8 cellular contexts compared by ENCODE assay signal in genomic region chr19:45470147-45471081, GRCh38. TPM values are rescaled to one million over a fixed set of nuclear protein-coding genes. Genes with fewer than 3 reads are reported as not detected.
DNase-seq lines count a peak whose midpoint lies in the region; ATAC-seq and TF ChIP-seq lines count a peak whose summit lies in the region.

No MANE protein-coding gene starts in this region.

- peaks cover 0 to 36% (median 30%) of the 10 kb centered on the region in 4 donors for H3K4me1 ChIP-seq in sigmoid colon

- WGBS in sigmoid colon, 2 donors = 63 to 70% methylated on average over 40 of the region's 40 CpGs

- H3K27ac Mint-ChIP-seq in activated CD8-positive, alpha-beta memory T cell treated with anti-CD3 and anti-CD28 coated beads, Interleukin-2, amount 10 ng/mL, durations not matched to agents 7 days and 5 days = peak overlapping the region; percentile 96
- H3K27ac Mint-ChIP-seq in activated CD4-positive, alpha-beta memory T cell treated with anti-CD3 and anti-CD28 coated beads for 36 hours = peak overlapping the region; percentile 84

- H3K27me3 Mint-ChIP-seq in activated CD8-positive, alpha-beta memory T cell treated with anti-CD3 and anti-CD28 coated beads, Interleukin-2, amount 10 ng/mL, durations not matched to agents 7 days and 5 days = peaks cover 24% of the 10 kb centered on the region
- peaks cover 1% of the 10 kb centered on the region for H3K27me3 Mint-ChIP-seq in activated CD4-positive, alpha-beta memory T cell treated with anti-CD3 and anti-CD28 coated beads for 36 hours

- no peak for TF ChIP-seq POLR2A in sigmoid colon (IDR thresholded peaks at IDR 0.05)

- no peaks in the 10 kb centered on the region for H3K9me3 Mint-ChIP-seq in activated CD8-positive, alpha-beta memory T cell treated with anti-CD3 and anti-CD28 coated beads, Interleukin-2, amount 10 ng/mL, durations not matched to agents 7 days and 5 days (ENCODE audit: low read depth)
- no peaks in the 10 kb centered on the region for H3K9me3 Mint-ChIP-seq in activated CD4-positive, alpha-beta memory T cell treated with anti-CD3 and anti-CD28 coated beads for 36 hours

- peak; percentile 11 for ATAC-seq in activated CD8-positive, alpha-beta memory T cell treated with anti-CD3 and anti-CD28 coated beads, Interleukin-2, amount 10 ng/mL, durations not matched to agents 7 days and 5 days
- ATAC-seq in GM18867 (IDR thresholded peaks at IDR 0.05; ENCODE audit: unreplicated experiment) (no peak), GM18873 (IDR thresholded peaks at IDR 0.05; ENCODE audit: low FRiP score, unreplicated experiment) (no peak)

- no peaks in the 10 kb centered on the region for H3K36me3 Mint-ChIP-seq in activated CD8-positive, alpha-beta memory T cell treated with anti-CD3 and anti-CD28 coated beads, Interleukin-2, amount 10 ng/mL, durations not matched to agents 7 days and 5 days
- H3K36me3 Mint-ChIP-seq in activated CD4-positive, alpha-beta memory T cell treated with anti-CD3 and anti-CD28 coated beads for 36 hours = peaks cover 8% of the 10 kb centered on the region

- intact Hi-C loops in activated CD4-positive, alpha-beta memory T cell treated with anti-CD3 and anti-CD28 coated beads for 36 hours (cut with micrococcal nuclease) = no loop called here
- intact Hi-C loops in sigmoid colon (cut with DNase I) = no loop called here

- DNase-seq in activated CD8-positive, alpha-beta memory T cell treated with anti-CD3 and anti-CD28 coated beads, Interleukin-2, amount 10 ng/mL, durations not matched to agents 7 days and 5 days = peak; percentile 72
- no peak for DNase-seq in activated CD8-positive, alpha-beta memory T cell treated with anti-CD3 and anti-CD28 coated beads, Interleukin-2, amount 50 U/mL, for 4 hours
- peak; percentile 55 for DNase-seq in activated CD4-positive, alpha-beta memory T cell treated with anti-CD3 and anti-CD28 coated beads for 36 hours
- peak; percentile 55 for DNase-seq in fibroblast of pulmonary artery (ENCODE audit: low read depth)
- no peak for DNase-seq in sigmoid colon
- DNase-seq in NCI-H146 treated with DMSO at 0.1 percent for 48 hours (lab: John Stamatoyannopoulos, UW; ENCODE audit: unreplicated experiment) = no peak

- H3K27me3 ChIP-seq in sigmoid colon = no peaks in the 10 kb centered on the region

- H3K4me3 Mint-ChIP-seq in activated CD8-positive, alpha-beta memory T cell treated with anti-CD3 and anti-CD28 coated beads, Interleukin-2, amount 10 ng/mL, durations not matched to agents 7 days and 5 days = peak overlapping the region; percentile 86
- H3K4me3 Mint-ChIP-seq in activated CD4-positive, alpha-beta memory T cell treated with anti-CD3 and anti-CD28 coated beads for 36 hours = peak overlapping the region; percentile 87

- peak overlapping the region; percentile 97 for H3K4me3 ChIP-seq in fibroblast of pulmonary artery (replicated peaks; ENCODE audit: low read depth, low read length)
- H3K4me3 ChIP-seq in sigmoid colon = peak overlapping the region; percentile 48 to 76 (median 72)

- H3K4me1 Mint-ChIP-seq in activated CD8-positive, alpha-beta memory T cell treated with anti-CD3 and anti-CD28 coated beads, Interleukin-2, amount 10 ng/mL, durations not matched to agents 7 days and 5 days = peaks cover 32% of the 10 kb centered on the region
- H3K4me1 Mint-ChIP-seq in activated CD4-positive, alpha-beta memory T cell treated with anti-CD3 and anti-CD28 coated beads for 36 hours (ENCODE audit: low read depth) = peaks cover 33% of the 10 kb centered on the region

- no peak for TF ChIP-seq EP300 in sigmoid colon (IDR thresholded peaks at IDR 0.05)

- POLR2A ChIA-PET in activated CD4-positive, alpha-beta memory T cell treated with anti-CD3 and anti-CD28 coated beads for 36 hours (lab: Charles Lee) = interaction anchor here (1.3 to 4.0 kb wide), 5 partner anchors 8 to 172 kb away, joined by 7 to 44 read pairs (median 10); no protein-coding TSS in a partner anchor

- H3K27ac ChIP-seq in sigmoid colon = peak overlapping the region; percentile 94 to 97 (median 96)

- no peaks in the 10 kb centered on the region for H3K9me3 ChIP-seq in sigmoid colon

- H3K36me3 ChIP-seq in sigmoid colon = no peaks in the 10 kb centered on the region

- TF ChIP-seq CTCF in fibroblast of pulmonary artery (IDR thresholded peaks at IDR 0.05; ENCODE audit: low read length, missing control alignments) (no peak), sigmoid colon (IDR thresholded peaks at IDR 0.05) (no peak)

- CTCF ChIA-PET in activated CD8-positive, alpha-beta memory T cell treated with anti-CD3 and anti-CD28 coated beads, Interleukin-2, amount 10 ng/mL, durations not matched to agents 7 days and 5 days (lab: Charles Lee) = interaction anchor here (0.7 to 23.2 kb wide), 14 partner anchors 8 to 222 kb away, joined by 3 to 1113 read pairs (median 6); partner anchors contain the start of genes ERCC1, PPM1N, QPCTL and SNRPD2
- CTCF ChIA-PET in activated CD4-positive, alpha-beta memory T cell treated with anti-CD3 and anti-CD28 coated beads for 36 hours (lab: Charles Lee) = interaction anchor here (0.6 to 5.0 kb wide), 7 partner anchors 8 to 197 kb away, joined by 3 to 89 read pairs (median 21); partner anchors contain the start of gene GIPR

RNA-seq across cellular contexts. Expression of gene FOSB, which starts 2.6 kb away (rescaled TPM):
- total RNA-seq in activated CD8-positive, alpha-beta memory T cell treated with anti-CD3 and anti-CD28 coated beads, Interleukin-2, amount 10 ng/mL, durations not matched to agents 7 days and 5 days = 10 to 100 TPM in 1 of 2 experiments, 1 to 10 TPM in 1; 5.6 to 98.6 TPM
- 1 to 10 TPM; 3.7 to 5.9 TPM for total RNA-seq in activated CD4-positive, alpha-beta memory T cell treated with anti-CD3 and anti-CD28 coated beads for 36 hours
- 10 to 100 TPM in 3 of 4 donors, 1 to 10 TPM in 1; 1.1 to 28.1 (median 23.1) TPM for total RNA-seq in sigmoid colon
- polyA plus RNA-seq in sigmoid colon = 10 to 100 TPM in 1 of 3 donors, 1 to 10 TPM in 2; 3.7 to 11.0 (median 5.4) TPM

RNA-seq across cellular contexts. Expression of gene RTN2, which starts 26.4 kb away (rescaled TPM):
- 1 to 10 TPM; 3.1 to 4.3 TPM for total RNA-seq in activated CD8-positive, alpha-beta memory T cell treated with anti-CD3 and anti-CD28 coated beads, Interleukin-2, amount 10 ng/mL, durations not matched to agents 7 days and 5 days
- 1 to 10 TPM; 1.5 to 2.2 TPM for total RNA-seq in activated CD4-positive, alpha-beta memory T cell treated with anti-CD3 and anti-CD28 coated beads for 36 hours
- total RNA-seq in sigmoid colon = 10 to 100 TPM; 15.0 to 23.5 (median 19.2) TPM
- polyA plus RNA-seq in sigmoid colon = 10 to 100 TPM in 2 of 3 donors, 1 to 10 TPM in 1; 9.5 to 15.0 (median 12.0) TPM

RNA-seq across cellular contexts. Expression of gene PPM1N, which starts 27.8 kb away (rescaled TPM):
- 1 to 10 TPM; 4.3 to 4.5 TPM for total RNA-seq in activated CD8-positive, alpha-beta memory T cell treated with anti-CD3 and anti-CD28 coated beads, Interleukin-2, amount 10 ng/mL, durations not matched to agents 7 days and 5 days
- total RNA-seq in activated CD4-positive, alpha-beta memory T cell treated with anti-CD3 and anti-CD28 coated beads for 36 hours = 1 to 10 TPM; 3.5 to 3.6 TPM
- total RNA-seq in sigmoid colon = 1 to 10 TPM; 1.2 to 2.5 (median 2.2) TPM
- polyA plus RNA-seq in sigmoid colon = 1 to 10 TPM; 3.0 to 4.2 (median 3.5) TPM

RNA-seq across cellular contexts. Expression of gene VASP, which starts 36.9 kb away (rescaled TPM):
- 100 to 1,000 TPM; 223 to 308 TPM for total RNA-seq in activated CD8-positive, alpha-beta memory T cell treated with anti-CD3 and anti-CD28 coated beads, Interleukin-2, amount 10 ng/mL, durations not matched to agents 7 days and 5 days
- 100 to 1,000 TPM; 167 to 174 TPM for total RNA-seq in activated CD4-positive, alpha-beta memory T cell treated with anti-CD3 and anti-CD28 coated beads for 36 hours
- 100 to 1,000 TPM; 101 to 205 (median 128) TPM for total RNA-seq in sigmoid colon
- polyA plus RNA-seq in sigmoid colon = 100 to 1,000 TPM; 160 to 223 (median 164) TPM

RNA-seq across cellular contexts. Expression of gene ERCC1, which starts 46.7 kb away (rescaled TPM):
- total RNA-seq in activated CD8-positive, alpha-beta memory T cell treated with anti-CD3 and anti-CD28 coated beads, Interleukin-2, amount 10 ng/mL, durations not matched to agents 7 days and 5 days = 10 to 100 TPM; 62.5 to 73.4 TPM
- total RNA-seq in activated CD4-positive, alpha-beta memory T cell treated with anti-CD3 and anti-CD28 coated beads for 36 hours = 10 to 100 TPM; 59.4 to 59.7 TPM
- 10 to 100 TPM; 41.8 to 67.0 (median 64.4) TPM for total RNA-seq in sigmoid colon
- polyA plus RNA-seq in sigmoid colon = 10 to 100 TPM; 27.3 to 31.8 (median 30.1) TPM

Comparison
In these comparisons a context has a peak if more than half of its experiments do, and no peak if none do; other contexts are left out.
1. DNase-seq: peak in activated CD8-positive, alpha-beta memory T cell treated with anti-CD3 and anti-CD28 coated beads, Interleukin-2, amount 10 ng/mL, durations not matched to agents 7 days and 5 days (single experiment), activated CD4-positive, alpha-beta memory T cell treated with anti-CD3 and anti-CD28 coated beads for 36 hours (single experiment) and fibroblast of pulmonary artery (single experiment); none in activated CD8-positive, alpha-beta memory T cell treated with anti-CD3 and anti-CD28 coated beads, Interleukin-2, amount 50 U/mL, for 4 hours (single experiment), sigmoid colon (single experiment) and NCI-H146 treated with DMSO at 0.1 percent for 48 hours (single experiment).